In the genomic region with DNA sequence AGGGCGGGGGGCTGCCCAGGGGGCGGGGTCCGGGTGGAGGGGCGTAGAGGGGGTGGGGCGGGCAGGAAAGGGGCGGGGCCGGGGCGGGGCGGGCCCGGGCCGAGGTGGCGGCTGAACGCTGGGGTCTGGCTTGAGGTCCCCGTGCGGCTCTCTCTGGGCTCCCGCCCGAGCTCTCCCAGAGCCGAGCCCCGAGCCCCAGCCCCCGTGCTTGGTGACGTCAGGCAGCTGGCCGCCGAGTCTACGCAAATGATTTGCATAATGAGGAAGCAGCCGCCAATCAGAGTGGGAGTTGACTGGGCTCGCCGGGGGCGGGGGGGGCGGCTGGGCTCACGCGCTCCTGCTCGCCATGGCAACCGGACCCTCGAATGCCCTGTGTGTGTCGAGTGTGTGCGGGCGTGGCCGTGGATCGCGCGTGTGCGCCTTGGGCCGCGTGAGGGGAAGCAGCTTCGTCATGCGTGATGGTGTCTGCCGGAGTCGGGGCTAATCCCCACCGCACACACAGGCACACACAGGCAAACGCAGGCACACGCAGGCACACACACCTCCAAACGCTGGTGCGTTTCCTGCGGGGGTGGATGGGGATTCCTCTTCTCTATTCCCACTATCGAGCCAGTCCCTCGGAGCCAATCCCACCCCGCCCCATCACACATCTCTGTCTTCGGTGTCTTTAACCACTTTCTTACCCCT, we compare ENCODE assay signal across 8 cellular contexts. TPM values are rescaled to one million over a fixed set of nuclear protein-coding genes. Genes with fewer than 3 reads are reported as not detected.
A peak's percentile ranks its signal among the peaks of the same experiment; 100 is the strongest.
DNase-seq lines count a peak whose midpoint lies in the region; ATAC-seq and TF ChIP-seq lines count a peak whose summit lies in the region.

A gene (minus strand): TSS at position 173 of the 687 bp plus-strand sequence. CDS start 283 bp downstream, outside the sequence.

- no peaks in the 10 kb centered on the region for H3K27me3 ChIP-seq in lower lobe of right lung (ENCODE audit: low read depth)

- H3K4me1 ChIP-seq in lower lobe of right lung, result peaks cover 12% of the 10 kb centered on the region

- POLR2A ChIA-PET in activated CD8-positive, alpha-beta T cell treated with anti-CD3 and anti-CD28 coated beads for 36 hours (lab: Charles Lee), result interaction anchor here (0.6 to 1.0 kb wide), 4 partner anchors 16 to 379 kb away, joined by 3 to 5 read pairs (median 4); no protein-coding TSS in a partner anchor

- H3K27me3 Mint-ChIP-seq in activated CD8-positive, alpha-beta T cell treated with anti-CD3 and anti-CD28 coated beads for 36 hours, result peaks cover 11% of the 10 kb centered on the region

- peak within 1 kb of the TSS; percentile 61 for H3K4me3 ChIP-seq in lower lobe of right lung

- CTCF ChIA-PET in activated CD8-positive, alpha-beta T cell treated with anti-CD3 and anti-CD28 coated beads for 36 hours (lab: Charles Lee), result interaction anchor here (1.0 to 1.8 kb wide), 2 partner anchors 7 to 164 kb away, joined by 4 to 5 read pairs; no protein-coding TSS in a partner anchor

- H3K36me3 Mint-ChIP-seq in activated CD8-positive, alpha-beta T cell treated with anti-CD3 and anti-CD28 coated beads for 36 hours (ENCODE audit: low read depth), result peaks cover 12% of the 10 kb centered on the region

- H3K4me1 Mint-ChIP-seq in activated CD8-positive, alpha-beta T cell treated with anti-CD3 and anti-CD28 coated beads for 36 hours (ENCODE audit: low read depth), result peaks cover 11% of the 10 kb centered on the region

- H3K4me3 Mint-ChIP-seq in activated CD8-positive, alpha-beta T cell treated with anti-CD3 and anti-CD28 coated beads for 36 hours, result peak within 1 kb of the TSS; percentile 73

- no peak within 1 kb of the TSS for H3K27ac ChIP-seq in lower lobe of right lung

- ATAC-seq in HG03175 (IDR thresholded peaks at IDR 0.05; ENCODE audit: unreplicated experiment), result peak; percentile 75
- peak; percentile 81 for ATAC-seq in activated CD8-positive, alpha-beta T cell treated with anti-CD3 and anti-CD28 coated beads for 36 hours
- peak; percentile 90 to 91 for ATAC-seq in lower lobe of right lung
- no peak for ATAC-seq in GM18868 (IDR thresholded peaks at IDR 0.05; ENCODE audit: unreplicated experiment)

- H3K9me3 Mint-ChIP-seq in activated CD8-positive, alpha-beta T cell treated with anti-CD3 and anti-CD28 coated beads for 36 hours, result peaks cover 9% of the 10 kb centered on the region

- H3K9me3 ChIP-seq in lower lobe of right lung, result no peaks in the 10 kb centered on the region

- intact Hi-C loops in activated CD8-positive, alpha-beta T cell treated with anti-CD3 and anti-CD28 coated beads for 36 hours (cut with micrococcal nuclease), result no loop called here
- intact Hi-C loops in lower lobe of right lung (cut with DNase I), result no loop called here

- no peak for TF ChIP-seq CTCF in GM13977 (IDR thresholded peaks at IDR 0.05; ENCODE audit: extremely low read depth, insufficient read depth, missing control alignments)
- TF ChIP-seq CTCF in activated CD8-positive, alpha-beta T cell treated with anti-CD3 and anti-CD28 coated beads for 36 hours (IDR thresholded peaks at IDR 0.05), result no peak
- TF ChIP-seq CTCF in lower lobe of right lung (IDR thresholded peaks at IDR 0.05), result no peak

- in situ Hi-C loops in GM13977 (cut with MboI; ENCODE audit: low pct_unique_long_range_greater_than_20kb, low sequenced_read_pairs, unreplicated experiment), result no loop called here

- peak within 1 kb of the TSS; percentile 10 for H3K27ac Mint-ChIP-seq in activated CD8-positive, alpha-beta T cell treated with anti-CD3 and anti-CD28 coated beads for 36 hours

- no peaks in the 10 kb centered on the region for H3K36me3 ChIP-seq in lower lobe of right lung

- peak; percentile 93 for DNase-seq in GM13977 (ENCODE audit: low spot score)
- peak; percentile 95 for DNase-seq in NCI-H748 (lab: John Stamatoyannopoulos, UW; ENCODE audit: unreplicated experiment)
- DNase-seq in activated CD8-positive, alpha-beta T cell treated with anti-CD3 and anti-CD28 coated beads for 36 hours, result peak; percentile 82
- DNase-seq in dermis microvascular lymphatic vessel endothelial cell (ENCODE audit: low read depth in 2 of 2), result peak; percentile 44 to 85
- DNase-seq in lower lobe of right lung, result peak; percentile 88
- peak; percentile 64 to 77 for DNase-seq in stimulated activated CD4-positive, alpha-beta T cell treated with anti-CD3 and anti-CD28 coated beads, Interleukin-4, amount 100 ng/mL, for 4 hours

RNA-seq across cellular contexts. Expression of the gene that starts here (rescaled TPM):
- under 1 TPM; 0.18 to 0.20 TPM for total RNA-seq in activated CD8-positive, alpha-beta T cell treated with anti-CD3 and anti-CD28 coated beads for 36 hours
- total RNA-seq in dermis microvascular lymphatic vessel endothelial cell (0.13 TPM in 1 of 2 replicates, not detected in the other), lower lobe of right lung (5.7 TPM)

Comparison
In these comparisons a context has a peak if more than half of its experiments do, and no peak if none do; other contexts are left out.
1. Peak in DNase-seq and ATAC-seq in activated CD8-positive, alpha-beta T cell treated with anti-CD3 and anti-CD28 coated beads for 36 hours; RNA of the gene not detected or under 1 TPM.
2. Peak in DNase-seq in dermis microvascular lymphatic vessel endothelial cell; RNA of the gene not detected or under 1 TPM.